In genomic region chr17:73201215-73202069, GRCh38 we compare ENCODE assay signal across 16 cellular contexts. TPM values are rescaled to one million over a fixed set of nuclear protein-coding genes. Genes with fewer than 3 reads are reported as not detected.
DNase-seq lines count a peak whose midpoint lies in the region; ATAC-seq and TF ChIP-seq lines count a peak whose summit lies in the region.
"Had no signal": no experiment of that assay in that cellular context is flagged by ENCODE, and none has a peak within 500 bp of the region (broad histone marks: within the 10 kb centered on the region; RNA-seq: fewer than 3 reads in every experiment).

No MANE protein-coding gene starts in this region.

- no peaks in the 10 kb centered on the region for H3K9me3 Mint-ChIP-seq in activated T-helper 2 cell treated with anti-CD3 and anti-CD28 coated beads, Interferon-gamma antibody, Interleukin-2, Interleukin-4, amounts not matched to agents 10 μg/mL and 5 μg/mL and 100 μg/mL, durations not matched to agents 14 hours and 24 hours and 36 hours
- H3K9me3 Mint-ChIP-seq: activated T-helper 17 cell treated with anti-CD3 and anti-CD28 coated beads, Interleukin-2, amount 50 U/mL, for 72 hours had no signal

- no peak for TF ChIP-seq CTCF in right atrium auricular region (IDR thresholded peaks at IDR 0.05)
- TF ChIP-seq CTCF in stomach (IDR thresholded peaks at IDR 0.05): no peak

- no peaks in the 10 kb centered on the region for H3K27me3 ChIP-seq in right atrium auricular region
- H3K27me3 ChIP-seq in right cardiac atrium (ENCODE audit: control insufficient read depth, insufficient read depth): no peaks in the 10 kb centered on the region
- no peaks in the 10 kb centered on the region for H3K27me3 ChIP-seq in stomach
- H3K27me3 ChIP-seq: brain microvascular endothelial cell, SJSA1 had no signal

- TF ChIP-seq POLR2A in stomach (IDR thresholded peaks at IDR 0.05): no peak

- intact Hi-C loops in Right ventricle myocardium superior (cut with DNase I) (no loop called here), right cardiac atrium (cut with DNase I) (no loop called here), stomach (cut with DNase I; ENCODE audit: low total_unique reads) (no loop called here)
- intact Hi-C loops in activated T-helper 2 cell treated with anti-CD3 and anti-CD28 coated beads, Interferon-gamma antibody, Interleukin-2, Interleukin-4, amounts not matched to agents 10 μg/mL and 5 μg/mL and 100 μg/mL, durations not matched to agents 14 hours and 24 hours and 36 hours (cut with micrococcal nuclease): no loop called here

- H3K4me3 Mint-ChIP-seq in activated T-helper 2 cell treated with anti-CD3 and anti-CD28 coated beads, Interferon-gamma antibody, Interleukin-2, Interleukin-4, amounts not matched to agents 10 μg/mL and 5 μg/mL and 100 μg/mL, durations not matched to agents 14 hours and 24 hours and 36 hours (ENCODE audit: low read depth): no peak overlapping the region
- H3K4me3 Mint-ChIP-seq: activated T-helper 17 cell treated with anti-CD3 and anti-CD28 coated beads, Interleukin-2, amount 50 U/mL, for 72 hours had no signal

- H3K27ac ChIP-seq in right atrium auricular region (no peak overlapping the region), right cardiac atrium (ENCODE audit: low read length) (peak overlapping the region; percentile 17), stomach (peak overlapping the region in 3 of 5 donors; percentile 27 to 75 (median 27))
- H3K27ac ChIP-seq: brain microvascular endothelial cell, SJSA1 had no signal

- H3K9me3 ChIP-seq in right atrium auricular region (no peaks in the 10 kb centered on the region), right cardiac atrium (ENCODE audit: control insufficient read depth, low read length) (no peaks in the 10 kb centered on the region), stomach (no peaks in the 10 kb centered on the region)
- H3K9me3 ChIP-seq: SJSA1 had no signal

- H3K27me3 Mint-ChIP-seq in activated T-helper 2 cell treated with anti-CD3 and anti-CD28 coated beads, Interferon-gamma antibody, Interleukin-2, Interleukin-4, amounts not matched to agents 10 μg/mL and 5 μg/mL and 100 μg/mL, durations not matched to agents 14 hours and 24 hours and 36 hours (ENCODE audit: low read depth): no peaks in the 10 kb centered on the region
- H3K27me3 Mint-ChIP-seq: activated T-helper 17 cell treated with anti-CD3 and anti-CD28 coated beads, Interleukin-2, amount 50 U/mL, for 72 hours had no signal

- H3K27ac Mint-ChIP-seq in activated T-helper 2 cell treated with anti-CD3 and anti-CD28 coated beads, Interferon-gamma antibody, Interleukin-2, Interleukin-4, amounts not matched to agents 10 μg/mL and 5 μg/mL and 100 μg/mL, durations not matched to agents 14 hours and 24 hours and 36 hours: peak overlapping the region; percentile 7
- H3K27ac Mint-ChIP-seq: activated T-helper 17 cell treated with anti-CD3 and anti-CD28 coated beads, Interleukin-2, amount 50 U/mL, for 72 hours had no signal

- H3K4me3 ChIP-seq in right atrium auricular region: no peak overlapping the region
- no peak overlapping the region for H3K4me3 ChIP-seq in right cardiac atrium (ENCODE audit: low read length)
- no peak overlapping the region for H3K4me3 ChIP-seq in stomach
- H3K4me3 ChIP-seq: SJSA1 had no signal

- DNase-seq in Right ventricle myocardium superior (no peak), right atrium auricular region (ENCODE audit: low spot score) (no peak), right cardiac atrium (no peak), stomach (no peak), hepatic stellate cell (ENCODE audit: low spot score) (no peak), NCI-H1436 treated with DMSO at 0.1 percent for 48 hours (lab: John Stamatoyannopoulos, UW) (no peak), NCI-H1694 (lab: John Stamatoyannopoulos, UW) (no peak)
- no peak for DNase-seq in activated T-helper 2 cell treated with anti-CD3 and anti-CD28 coated beads, Interferon-gamma antibody, Interleukin-2, Interleukin-4, amounts not matched to agents 10 μg/mL and 5 μg/mL and 100 μg/mL, durations not matched to agents 14 hours and 24 hours and 36 hours (ENCODE audit: low spot score)
- DNase-seq: brain microvascular endothelial cell, hypothalamus, left colon, NCI-H2029, NCI-H510A had no signal

- 84% methylated on average over 19 of the region's 19 CpGs for WGBS in right cardiac atrium
- whole genome bisulfite sequencing in stomach, 5 donors: 76 to 84% (median 80%) methylated on average over 19 of the region's 19 CpGs

- no peak for TF ChIP-seq EP300 in stomach (IDR thresholded peaks at IDR 0.05)

- H3K4me1 ChIP-seq in right atrium auricular region (peaks cover 0 to 25% of the 10 kb centered on the region in 2 donors), right cardiac atrium (ENCODE audit: control insufficient read depth, insufficient read depth, low read length) (peaks cover 14% of the 10 kb centered on the region), stomach (peaks cover 21 to 44% (median 28%) of the 10 kb centered on the region in 4 donors)

- ATAC-seq in Right ventricle myocardium superior (ENCODE audit: poor library complexity) (peak; percentile 55), right cardiac atrium (peak; percentile 10 to 11)
- ATAC-seq: activated T-helper 17 cell treated with anti-CD3 and anti-CD28 coated beads, Interleukin-2, amount 50 U/mL, for 72 hours; left colon had no signal

- H3K36me3 Mint-ChIP-seq in activated T-helper 2 cell treated with anti-CD3 and anti-CD28 coated beads, Interferon-gamma antibody, Interleukin-2, Interleukin-4, amounts not matched to agents 10 μg/mL and 5 μg/mL and 100 μg/mL, durations not matched to agents 14 hours and 24 hours and 36 hours (ENCODE audit: low read depth): peaks cover 94% of the 10 kb centered on the region

- H3K36me3 ChIP-seq in right atrium auricular region: peaks cover 94% of the 10 kb centered on the region
- H3K36me3 ChIP-seq in stomach: peaks cover 68 to 100% (median 100%) of the 10 kb centered on the region in 4 donors

- H3K4me1 Mint-ChIP-seq in activated T-helper 2 cell treated with anti-CD3 and anti-CD28 coated beads, Interferon-gamma antibody, Interleukin-2, Interleukin-4, amounts not matched to agents 10 μg/mL and 5 μg/mL and 100 μg/mL, durations not matched to agents 14 hours and 24 hours and 36 hours (ENCODE audit: low read depth): peaks cover 17% of the 10 kb centered on the region

RNA-seq across cellular contexts. Expression of gene COG1, which starts 8.6 kb away (rescaled TPM):
- total RNA-seq in Right ventricle myocardium superior: 46.1 TPM
- total RNA-seq in right atrium auricular region: 10 to 100 TPM; 17.3 to 21.3 TPM
- 31.4 and 31.5 TPM in 2 replicates for total RNA-seq in activated T-helper 2 cell treated with anti-CD3 and anti-CD28 coated beads, Interferon-gamma antibody, Interleukin-2, Interleukin-4, amounts not matched to agents 10 μg/mL and 5 μg/mL and 100 μg/mL, durations not matched to agents 14 hours and 24 hours and 36 hours
- total RNA-seq in right cardiac atrium: 10 to 100 TPM; 38.5 to 51.4 (median 43.2) TPM
- 43.2 TPM for polyA plus RNA-seq in right cardiac atrium
- 10 to 100 TPM; 13.4 to 68.9 (median 25.9) TPM for total RNA-seq in stomach
- 10 to 100 TPM; 11.6 to 18.0 (median 15.4) TPM for polyA plus RNA-seq in stomach

RNA-seq across cellular contexts. Expression of gene SSTR2, which starts 36.6 kb away (rescaled TPM):
- total RNA-seq in Right ventricle myocardium superior (0.56 TPM), right atrium auricular region (1 to 10 TPM in 1 of 2 donors, under 1 TPM in 1; 0.20 to 1.1 TPM), right cardiac atrium (under 1 TPM; 0.06 to 0.75 (median 0.30) TPM), stomach (10 to 100 TPM in 1 of 5 donors, 1 to 10 TPM in 2, under 1 TPM in 2; under 0.01 to 21.1 (median 1.1) TPM)
- total RNA-seq in activated T-helper 2 cell treated with anti-CD3 and anti-CD28 coated beads, Interferon-gamma antibody, Interleukin-2, Interleukin-4, amounts not matched to agents 10 μg/mL and 5 μg/mL and 100 μg/mL, durations not matched to agents 14 hours and 24 hours and 36 hours: 0.91 and 0.97 TPM in 2 replicates
- polyA plus RNA-seq in right cardiac atrium (0.29 TPM), stomach (under 1 TPM; 0.38 to 0.76 (median 0.62) TPM)
- total RNA-seq: pulmonary artery endothelial cell had no signal

Comparison
In these comparisons a context has a peak if more than half of its experiments do, and no peak if none do; other contexts are left out.
1. H3K27ac ChIP-seq: peak in right cardiac atrium (single experiment) and stomach (3 of 5); none in right atrium auricular region (0 of 2).